ENCODE assay signal across 8 cellular contexts in genomic region chr20:35146299-35146921, GRCh38. TPM values are rescaled to one million over a fixed set of nuclear protein-coding genes. Genes with fewer than 3 reads are reported as not detected.
DNase-seq lines count a peak whose midpoint lies in the region; ATAC-seq and TF ChIP-seq lines count a peak whose summit lies in the region.

No MANE protein-coding gene starts in this region.

- intact Hi-C loops in activated T-helper 2 cell treated with anti-CD3 and anti-CD28 coated beads, Interferon-gamma antibody, Interleukin-2, Interleukin-4, amounts not matched to agents 10 μg/mL and 5 μg/mL and 100 μg/mL, durations not matched to agents 14 hours and 24 hours and 36 hours (cut with micrococcal nuclease) = loop anchor here (5.0 kb wide), 2 partner anchors 54 to 324 kb away; partner anchors contain the start of gene TRPC4AP
- intact Hi-C loops in left ventricle myocardium superior (cut with micrococcal nuclease) = loop anchor here (10.0 kb wide), 1 partner anchor 52 kb away; the partner anchor contains the start of gene TRPC4AP

- peak; percentile 15 for DNase-seq in stimulated activated CD4-positive, alpha-beta T cell treated with anti-CD3 and anti-CD28 coated beads, Interleukin-1b, Interleukin-23, amount 100 ng/mL, for 48 hours
- no peak for DNase-seq in stimulated activated CD4-positive, alpha-beta T cell treated with anti-CD3 and anti-CD28 coated beads, Interleukin-12 subunit alpha, Interleukin-12 subunit beta, amount 100 ng/mL, for 4 hours
- peak; percentile 36 for DNase-seq in LoVo (ENCODE audit: low spot score)
- DNase-seq in activated T-helper 2 cell treated with anti-CD3 and anti-CD28 coated beads, Interferon-gamma antibody, Interleukin-2, Interleukin-4, amounts not matched to agents 10 μg/mL and 5 μg/mL and 100 μg/mL, durations not matched to agents 14 hours and 24 hours and 36 hours (ENCODE audit: low spot score) = no peak
- peak; percentile 44 for DNase-seq in left ventricle myocardium superior
- DNase-seq in retinal pigment epithelial cell (ENCODE audit: low read depth) = no peak
- no peak for DNase-seq in NCI-H2107 (lab: John Stamatoyannopoulos, UW)

- ATAC-seq in left ventricle myocardium superior (peak; percentile 14), GM21381 (IDR thresholded peaks at IDR 0.05; ENCODE audit: unreplicated experiment) (no peak)

- H3K9me3 Mint-ChIP-seq in activated T-helper 2 cell treated with anti-CD3 and anti-CD28 coated beads, Interferon-gamma antibody, Interleukin-2, Interleukin-4, amounts not matched to agents 10 μg/mL and 5 μg/mL and 100 μg/mL, durations not matched to agents 14 hours and 24 hours and 36 hours = no peaks in the 10 kb centered on the region

- peaks cover 26% of the 10 kb centered on the region for H3K36me3 Mint-ChIP-seq in activated T-helper 2 cell treated with anti-CD3 and anti-CD28 coated beads, Interferon-gamma antibody, Interleukin-2, Interleukin-4, amounts not matched to agents 10 μg/mL and 5 μg/mL and 100 μg/mL, durations not matched to agents 14 hours and 24 hours and 36 hours (ENCODE audit: low read depth)

- peak overlapping the region; percentile 80 for H3K4me3 ChIP-seq in retinal pigment epithelial cell (ENCODE audit: low read length)

- peak overlapping the region; percentile 96 for H3K4me3 Mint-ChIP-seq in activated T-helper 2 cell treated with anti-CD3 and anti-CD28 coated beads, Interferon-gamma antibody, Interleukin-2, Interleukin-4, amounts not matched to agents 10 μg/mL and 5 μg/mL and 100 μg/mL, durations not matched to agents 14 hours and 24 hours and 36 hours (ENCODE audit: low read depth)

- H3K4me1 Mint-ChIP-seq in activated T-helper 2 cell treated with anti-CD3 and anti-CD28 coated beads, Interferon-gamma antibody, Interleukin-2, Interleukin-4, amounts not matched to agents 10 μg/mL and 5 μg/mL and 100 μg/mL, durations not matched to agents 14 hours and 24 hours and 36 hours (ENCODE audit: low read depth) = peaks cover 28% of the 10 kb centered on the region

- H3K27ac Mint-ChIP-seq in activated T-helper 2 cell treated with anti-CD3 and anti-CD28 coated beads, Interferon-gamma antibody, Interleukin-2, Interleukin-4, amounts not matched to agents 10 μg/mL and 5 μg/mL and 100 μg/mL, durations not matched to agents 14 hours and 24 hours and 36 hours = peak overlapping the region; percentile 91

- H3K27me3 Mint-ChIP-seq in activated T-helper 2 cell treated with anti-CD3 and anti-CD28 coated beads, Interferon-gamma antibody, Interleukin-2, Interleukin-4, amounts not matched to agents 10 μg/mL and 5 μg/mL and 100 μg/mL, durations not matched to agents 14 hours and 24 hours and 36 hours (ENCODE audit: low read depth) = peaks cover 3% of the 10 kb centered on the region

- TF ChIP-seq CTCF in retinal pigment epithelial cell (conservative IDR thresholded peaks at IDR 0.05; ENCODE audit: low read depth, low read length) = peak; percentile 11

RNA-seq across cellular contexts. Expression of gene EDEM2, which starts 0.7 kb away (rescaled TPM):
- 25.5 and 25.7 TPM in 2 replicates for total RNA-seq in activated T-helper 2 cell treated with anti-CD3 and anti-CD28 coated beads, Interferon-gamma antibody, Interleukin-2, Interleukin-4, amounts not matched to agents 10 μg/mL and 5 μg/mL and 100 μg/mL, durations not matched to agents 14 hours and 24 hours and 36 hours
- 9.7 TPM for total RNA-seq in left ventricle myocardium superior

RNA-seq across cellular contexts. Expression of gene PROCR, which starts 25.5 kb away (rescaled TPM):
- 0.43 and 0.64 TPM in 2 replicates for total RNA-seq in activated T-helper 2 cell treated with anti-CD3 and anti-CD28 coated beads, Interferon-gamma antibody, Interleukin-2, Interleukin-4, amounts not matched to agents 10 μg/mL and 5 μg/mL and 100 μg/mL, durations not matched to agents 14 hours and 24 hours and 36 hours
- 9.5 TPM for total RNA-seq in left ventricle myocardium superior

RNA-seq across cellular contexts. Expression of gene TRPC4AP, which starts 53.8 kb away (rescaled TPM):
- total RNA-seq in activated T-helper 2 cell treated with anti-CD3 and anti-CD28 coated beads, Interferon-gamma antibody, Interleukin-2, Interleukin-4, amounts not matched to agents 10 μg/mL and 5 μg/mL and 100 μg/mL, durations not matched to agents 14 hours and 24 hours and 36 hours = 52.3 and 52.4 TPM in 2 replicates
- total RNA-seq in left ventricle myocardium superior = 33.7 TPM

Comparison
In these comparisons a context has a peak if more than half of its experiments do, and no peak if none do; other contexts are left out.
1. DNase-seq: peak in stimulated activated CD4-positive, alpha-beta T cell treated with anti-CD3 and anti-CD28 coated beads, Interleukin-1b, Interleukin-23, amount 100 ng/mL, for 48 hours (single experiment), LoVo (single experiment) and left ventricle myocardium superior (single experiment); none in stimulated activated CD4-positive, alpha-beta T cell treated with anti-CD3 and anti-CD28 coated beads, Interleukin-12 subunit alpha, Interleukin-12 subunit beta, amount 100 ng/mL, for 4 hours (single experiment), activated T-helper 2 cell treated with anti-CD3 and anti-CD28 coated beads, Interferon-gamma antibody, Interleukin-2, Interleukin-4, amounts not matched to agents 10 μg/mL and 5 μg/mL and 100 μg/mL, durations not matched to agents 14 hours and 24 hours and 36 hours (single experiment), retinal pigment epithelial cell (single experiment) and NCI-H2107 (single experiment).